In genomic region chr16:73021866-73022495, GRCh38 we compare ENCODE assay signal across 1 cellular context.
TF ChIP-seq lines count a peak whose summit lies in the region.

No MANE protein-coding gene starts in this region.

TF ChIP-seq in H1, 55 proteins besides CTCF, POLR2A, EP300 and RAD21:
- TF ChIP-seq POLR2AphosphoS5 (IDR thresholded peaks at IDR 0.05; ENCODE audit: low read depth, low read length) (no peak), GABPA (IDR thresholded peaks at IDR 0.05; ENCODE audit: borderline replicate concordance, insufficient read depth, low read length) (no peak)
TF ChIP-seq in H1: peak in this region for 0.
